Comparison of ENCODE assay signal across 10 cellular contexts in the genomic region with DNA sequence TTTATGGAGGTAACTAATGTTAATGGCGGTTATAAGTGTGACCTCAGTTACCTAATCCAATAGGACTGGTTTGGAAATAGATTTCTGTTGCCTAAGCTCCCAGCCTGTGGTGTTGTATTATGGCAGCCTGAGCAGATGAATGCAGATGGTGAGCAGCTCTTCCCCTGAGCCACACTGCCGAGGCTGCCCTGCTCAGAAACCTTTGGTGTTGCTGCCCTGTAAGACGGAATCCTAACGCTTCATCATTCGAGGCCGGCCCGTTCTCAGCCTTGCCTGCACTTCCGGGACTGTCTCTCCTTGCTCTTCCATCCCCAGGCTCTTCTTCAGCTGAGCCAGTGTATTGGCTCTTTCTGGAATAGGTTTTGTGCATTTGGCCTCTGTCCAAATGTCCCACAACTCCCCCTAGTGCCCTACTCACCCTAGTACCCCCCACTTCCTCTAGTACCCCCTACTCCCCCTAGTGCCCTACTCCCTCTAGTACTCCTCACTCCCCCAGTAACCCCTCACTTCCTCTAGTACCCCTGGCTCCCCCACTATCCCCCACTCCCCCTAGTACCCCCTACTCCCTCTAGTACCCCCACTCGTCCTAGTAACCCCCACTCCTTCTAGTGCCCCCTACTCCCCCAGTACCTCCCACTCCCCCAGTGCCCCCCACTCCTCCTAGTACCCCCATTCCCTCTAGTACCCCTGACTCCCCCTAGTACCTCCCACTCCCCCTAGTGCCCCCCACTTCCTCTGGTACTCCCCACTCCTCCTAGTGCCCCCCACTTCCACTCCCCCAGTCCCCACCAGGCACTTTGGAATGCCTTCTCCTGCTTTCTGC.
DNase-seq lines count a peak whose midpoint lies in the region; ATAC-seq and TF ChIP-seq lines count a peak whose summit lies in the region.
"Had no signal": no experiment of that assay in that cellular context is flagged by ENCODE, and none has a peak within 500 bp of the region (broad histone marks: within the 10 kb centered on the region; RNA-seq: fewer than 3 reads in every experiment).

No MANE protein-coding gene starts in this region.

- H3K4me3 Mint-ChIP-seq in endothelial cell (ENCODE audit: unreplicated experiment): no peak overlapping the region
- H3K4me3 Mint-ChIP-seq in Caco-2 (ENCODE audit: unreplicated experiment): no peak overlapping the region
- H3K4me3 Mint-ChIP-seq: GM23338 had no signal

- in situ Hi-C loops in Panc1 (cut with HindIII; ENCODE audit: low pct_unique_long_range_greater_than_20kb, low sequenced_read_pairs): no loop called here

- H3K4me1 Mint-ChIP-seq in endothelial cell (ENCODE audit: unreplicated experiment): no peaks in the 10 kb centered on the region
- no peaks in the 10 kb centered on the region for H3K4me1 Mint-ChIP-seq in Caco-2 (ENCODE audit: low read depth, unreplicated experiment)
- H3K4me1 Mint-ChIP-seq: GM23338 had no signal

- peak overlapping the region; percentile 65 for H3K27ac Mint-ChIP-seq in endothelial cell (ENCODE audit: unreplicated experiment)
- no peak overlapping the region for H3K27ac Mint-ChIP-seq in Caco-2 (ENCODE audit: unreplicated experiment)
- H3K27ac Mint-ChIP-seq: GM23338 had no signal

- ATAC-seq in Panc1: peak; percentile 80
- no peak for ATAC-seq in GM19467 (IDR thresholded peaks at IDR 0.05; ENCODE audit: unreplicated experiment)
- no peak for ATAC-seq in mucosa of descending colon
- no peak for ATAC-seq in left lung
- ATAC-seq: GM23338 had no signal

- TF ChIP-seq CTCF in AG09309 (IDR thresholded peaks at IDR 0.05; ENCODE audit: control insufficient read depth, insufficient read depth, low read depth, low read length, missing control alignments) (peak; percentile 23), GM06990 (IDR thresholded peaks at IDR 0.05; ENCODE audit: insufficient read depth, low read length, poor library complexity, severe bottlenecking) (peak; percentile 37), Panc1 (IDR thresholded peaks at IDR 0.05) (no peak), endothelial cell (IDR thresholded peaks at IDR 0.05; ENCODE audit: unreplicated experiment) (no peak), Caco-2 (IDR thresholded peaks at IDR 0.05; ENCODE audit: insufficient read depth in 1 of 2, low read depth in 1 of 2, low read length in 1 of 2, severe bottlenecking in 1 of 2, unreplicated experiment in 1 of 2) (no peak), mucosa of descending colon (IDR thresholded peaks at IDR 0.05) (no peak), left lung (IDR thresholded peaks at IDR 0.05) (no peak)

- H3K9me3 ChIP-seq in Panc1 (ENCODE audit: control insufficient read depth, insufficient read depth, low read depth, low read length) (peaks cover 6% of the 10 kb centered on the region; the same call in 1 of the 2 replicates), Caco-2 (peaks cover 6% of the 10 kb centered on the region), mucosa of descending colon (peaks cover 3% of the 10 kb centered on the region), left lung (peaks cover 0 to 13% of the 10 kb centered on the region in 2 donors)

- POLR2A ChIA-PET in Panc1 (lab: Charles Lee): no interaction called here
- POLR2A ChIA-PET in Caco-2 (lab: Charles Lee): no interaction called here

- H3K36me3 Mint-ChIP-seq in endothelial cell (ENCODE audit: low read depth, unreplicated experiment): peaks cover 8% of the 10 kb centered on the region
- H3K36me3 Mint-ChIP-seq in Caco-2 (ENCODE audit: insufficient read depth, unreplicated experiment): peaks cover 6% of the 10 kb centered on the region

- H3K9me3 Mint-ChIP-seq in endothelial cell (ENCODE audit: unreplicated experiment) (peaks cover 6% of the 10 kb centered on the region), Caco-2 (ENCODE audit: unreplicated experiment) (peaks cover 37% of the 10 kb centered on the region)

- DNase-seq in AG09309 (ENCODE audit: low read depth) (no peak), GM06990 (ENCODE audit: extremely low read depth, insufficient read length) (no peak), Panc1 (ENCODE audit: low read depth, low spot score) (no peak), endothelial cell (ENCODE audit: low spot score) (no peak), Caco-2 (no peak), mucosa of descending colon (no peak), left lung (no peak)

- H3K4me3 ChIP-seq in AG09309 (ENCODE audit: control insufficient read depth, low read depth, low read length) (no peak overlapping the region), GM06990 (replicated peaks; ENCODE audit: low read depth, low read length) (no peak overlapping the region), Panc1 (ENCODE audit: low read depth in 2 of 2, low read length in 2 of 2) (no peak overlapping the region), Caco-2 (ENCODE audit: low read depth, low read length) (no peak overlapping the region), mucosa of descending colon (no peak overlapping the region), left lung (no peak overlapping the region)
- H3K4me3 ChIP-seq: GM23338 had no signal

- H3K4me1 ChIP-seq in Panc1 (ENCODE audit: control insufficient read depth, insufficient read depth, low read length): no peaks in the 10 kb centered on the region
- no peaks in the 10 kb centered on the region for H3K4me1 ChIP-seq in Caco-2
- H3K4me1 ChIP-seq in mucosa of descending colon (ENCODE audit: low read depth): peaks cover 15% of the 10 kb centered on the region
- peaks cover 0 to 7% of the 10 kb centered on the region in 2 donors for H3K4me1 ChIP-seq in left lung
- H3K4me1 ChIP-seq: parathyroid adenoma had no signal

- H3K36me3 ChIP-seq in GM06990 (ENCODE audit: control insufficient read depth, insufficient read depth, low read length) (no peaks in the 10 kb centered on the region), Panc1 (ENCODE audit: control insufficient read depth, insufficient read depth, low read length) (no peaks in the 10 kb centered on the region), Caco-2 (ENCODE audit: control insufficient read depth, insufficient read depth, low read length) (no peaks in the 10 kb centered on the region), mucosa of descending colon (ENCODE audit: low read depth) (no peaks in the 10 kb centered on the region), left lung (no peaks in the 10 kb centered on the region)

- BruUV-seq in Panc1 (replicated peaks; lab: Mats Ljungman, UMichigan) (no TSS peak), Caco-2 (replicated peaks; lab: Mats Ljungman, UMichigan) (no TSS peak)

- H3K27me3 Mint-ChIP-seq in endothelial cell (ENCODE audit: unreplicated experiment): peaks cover 6% of the 10 kb centered on the region
- no peaks in the 10 kb centered on the region for H3K27me3 Mint-ChIP-seq in Caco-2 (ENCODE audit: insufficient read depth, unreplicated experiment)

- H3K27ac ChIP-seq in Panc1 (ENCODE audit: low read length) (no peak overlapping the region), left lung (no peak overlapping the region)

- CTCF ChIA-PET in Panc1 (lab: Charles Lee) (no interaction called here), Caco-2 (lab: Charles Lee) (no interaction called here)

- intact Hi-C loops in Panc1 (cut with micrococcal nuclease; ENCODE audit: unreplicated experiment): no loop called here
- intact Hi-C loops in Caco-2 (cut with micrococcal nuclease; ENCODE audit: unreplicated experiment): no loop called here
- intact Hi-C loops in mucosa of descending colon (cut with DNase I, micrococcal nuclease): no loop called here
- intact Hi-C loops in left lung (cut with DNase I): no loop called here

- H3K27me3 ChIP-seq in GM06990 (replicated peaks; ENCODE audit: control insufficient read depth, insufficient read depth, low read length): no peaks in the 10 kb centered on the region
- H3K27me3 ChIP-seq in Panc1 (ENCODE audit: control insufficient read depth, insufficient read depth, low read length): no peaks in the 10 kb centered on the region
- H3K27me3 ChIP-seq in Caco-2 (replicated peaks; ENCODE audit: control insufficient read depth, insufficient read depth, low read length): no peaks in the 10 kb centered on the region
- no peaks in the 10 kb centered on the region for H3K27me3 ChIP-seq in left lung

Comparison
In these comparisons a context has a peak if more than half of its experiments do, and no peak if none do; other contexts are left out.
1. CTCF ChIP-seq: peak in AG09309 (single experiment) and GM06990 (single experiment); none in Panc1 (single experiment), endothelial cell (single experiment), Caco-2 (0 of 2), mucosa of descending colon (single experiment) and left lung (0 of 2).